ENCODE assay signal across 1 cellular context in the genomic region with DNA sequence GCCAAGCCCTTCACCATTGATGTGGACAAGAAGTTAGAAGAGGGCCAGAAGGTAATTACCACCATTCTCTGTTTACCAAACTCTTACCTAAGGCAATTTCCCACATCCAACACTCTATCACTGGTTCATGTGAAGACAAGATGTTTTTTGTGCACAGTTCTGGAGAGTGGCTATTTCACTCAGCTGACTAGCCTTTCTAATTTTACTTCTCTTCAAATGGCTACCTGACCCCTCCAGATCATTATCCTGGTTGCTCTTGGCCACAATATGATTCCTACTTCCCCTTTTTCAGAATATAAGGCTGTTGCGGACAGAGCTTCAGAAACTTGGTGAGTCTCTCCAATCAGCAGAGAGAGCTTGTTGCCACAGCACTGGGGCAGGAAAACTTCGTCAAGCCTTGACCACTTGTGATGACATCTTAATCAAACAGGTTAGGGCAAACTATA.
TF ChIP-seq lines count a peak whose summit lies in the region.

No MANE protein-coding gene starts in this region.

TF ChIP-seq in GM23338, 12 proteins besides CTCF, POLR2A, EP300 and RAD21 (continued from another document):
- TF ChIP-seq, protein P1, sequence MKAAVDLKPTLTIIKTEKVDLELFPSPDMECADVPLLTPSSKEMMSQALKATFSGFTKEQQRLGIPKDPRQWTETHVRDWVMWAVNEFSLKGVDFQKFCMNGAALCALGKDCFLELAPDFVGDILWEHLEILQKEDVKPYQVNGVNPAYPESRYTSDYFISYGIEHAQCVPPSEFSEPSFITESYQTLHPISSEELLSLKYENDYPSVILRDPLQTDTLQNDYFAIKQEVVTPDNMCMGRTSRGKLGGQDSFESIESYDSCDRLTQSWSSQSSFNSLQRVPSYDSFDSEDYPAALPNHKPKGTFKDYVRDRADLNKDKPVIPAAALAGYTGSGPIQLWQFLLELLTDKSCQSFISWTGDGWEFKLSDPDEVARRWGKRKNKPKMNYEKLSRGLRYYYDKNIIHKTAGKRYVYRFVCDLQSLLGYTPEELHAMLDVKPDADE (IDR thresholded peaks at IDR 0.05) = no peak
- TF ChIP-seq ZNF331 (CRISPR knock-in tag; IDR thresholded peaks at IDR 0.05; ENCODE audit: low read depth) (no peak), CREB1 (CRISPR knock-in tag; IDR thresholded peaks at IDR 0.05; ENCODE audit: low read depth) (no peak), STAT1 (IDR thresholded peaks at IDR 0.05; ENCODE audit: unreplicated experiment) (no peak)
